ENCODE assay signal across 8 cellular contexts in genomic region chr4:61200195-61200990, GRCh38. TPM values are rescaled to one million over a fixed set of nuclear protein-coding genes. Genes with fewer than 3 reads are reported as not detected.
DNase-seq lines count a peak whose midpoint lies in the region; ATAC-seq and TF ChIP-seq lines count a peak whose summit lies in the region.

Gene ADGRL3, plus strand, starts transcription at chr4:61200326.

- H3K9me3 Mint-ChIP-seq in stimulated activated memory B cell treated with anti-CD40 and anti-IgM and Interleukin-4, amounts not matched to agents 10 μg/mL and 1 μg/mL and 100 μg/mL, for 72 hours: no peaks in the 10 kb centered on the region

- peak within 1 kb of the TSS; percentile 28 for H3K27ac ChIP-seq in vagina

- H3K4me1 ChIP-seq in mucosa of descending colon (ENCODE audit: low read depth) (no peaks in the 10 kb centered on the region), vagina (peaks cover 25% of the 10 kb centered on the region)

- H3K4me3 ChIP-seq in epithelial cell of esophagus (ENCODE audit: low read length) (peak within 1 kb of the TSS; percentile 61), mucosa of descending colon (peak within 1 kb of the TSS; percentile 21), vagina (peak within 1 kb of the TSS; percentile 52 to 63)

- peaks cover 52% of the 10 kb centered on the region for H3K27me3 Mint-ChIP-seq in stimulated activated memory B cell treated with anti-CD40 and anti-IgM and Interleukin-4, amounts not matched to agents 10 μg/mL and 1 μg/mL and 100 μg/mL, for 72 hours

- H3K27me3 ChIP-seq in vagina: no peaks in the 10 kb centered on the region

- H3K4me3 Mint-ChIP-seq in stimulated activated memory B cell treated with anti-CD40 and anti-IgM and Interleukin-4, amounts not matched to agents 10 μg/mL and 1 μg/mL and 100 μg/mL, for 72 hours: no peak within 1 kb of the TSS

- ATAC-seq in mucosa of descending colon (peak; percentile 43), GM19395 (IDR thresholded peaks at IDR 0.05; ENCODE audit: unreplicated experiment) (no peak), HG02840 (IDR thresholded peaks at IDR 0.05; ENCODE audit: low FRiP score, unreplicated experiment) (no peak)
- ATAC-seq in stimulated activated memory B cell treated with anti-CD40 and anti-IgM and Interleukin-4, amounts not matched to agents 10 μg/mL and 1 μg/mL and 100 μg/mL, for 72 hours: no peak

- H3K27ac Mint-ChIP-seq in stimulated activated memory B cell treated with anti-CD40 and anti-IgM and Interleukin-4, amounts not matched to agents 10 μg/mL and 1 μg/mL and 100 μg/mL, for 72 hours: no peak within 1 kb of the TSS

- intact Hi-C loops in mucosa of descending colon (cut with DNase I, micrococcal nuclease): no loop called here
- intact Hi-C loops in vagina (cut with DNase I): no loop called here

- H3K36me3 Mint-ChIP-seq in stimulated activated memory B cell treated with anti-CD40 and anti-IgM and Interleukin-4, amounts not matched to agents 10 μg/mL and 1 μg/mL and 100 μg/mL, for 72 hours: no peaks in the 10 kb centered on the region

- no peaks in the 10 kb centered on the region for H3K4me1 Mint-ChIP-seq in stimulated activated memory B cell treated with anti-CD40 and anti-IgM and Interleukin-4, amounts not matched to agents 10 μg/mL and 1 μg/mL and 100 μg/mL, for 72 hours

- no peak for TF ChIP-seq CTCF in GM20000 (IDR thresholded peaks at IDR 0.05; ENCODE audit: extremely low read depth, missing control alignments)
- no peak for TF ChIP-seq CTCF in epithelial cell of esophagus (IDR thresholded peaks at IDR 0.05; ENCODE audit: insufficient read depth, low read depth, low read length, missing control alignments)
- no peak for TF ChIP-seq CTCF in mucosa of descending colon (IDR thresholded peaks at IDR 0.05)
- TF ChIP-seq CTCF in vagina (IDR thresholded peaks at IDR 0.05): no peak

- no peaks in the 10 kb centered on the region for H3K36me3 ChIP-seq in mucosa of descending colon (ENCODE audit: low read depth)
- no peaks in the 10 kb centered on the region for H3K36me3 ChIP-seq in vagina

- DNase-seq in GM20000 (ENCODE audit: low spot score) (peak; percentile 12), NCI-H526 (lab: John Stamatoyannopoulos, UW) (peak; percentile 18 to 86), epithelial cell of esophagus (ENCODE audit: low read depth) (peak; percentile 42), mucosa of descending colon (peak in 2 of 3 donors; percentile 3 to 27), vagina (ENCODE audit: extremely low spot score in 2 of 2) (no peak)

- H3K9me3 ChIP-seq in mucosa of descending colon (no peaks in the 10 kb centered on the region), vagina (no peaks in the 10 kb centered on the region)

- no peak for TF ChIP-seq POLR2A in vagina (IDR thresholded peaks at IDR 0.05)

RNA-seq across cellular contexts. Expression of gene ADGRL3, which starts in this region (rescaled TPM):
- total RNA-seq in mucosa of descending colon (10 to 100 TPM in 1 of 3 donors, 1 to 10 TPM in 2; 4.3 to 10.8 (median 4.3) TPM), vagina (16.9 TPM)

Comparison
In these comparisons a context has a peak if more than half of its experiments do, and no peak if none do; other contexts are left out.
1. DNase-seq: peak in GM20000 (single experiment), NCI-H526 (2 of 2), epithelial cell of esophagus (single experiment) and mucosa of descending colon (2 of 3); none in vagina (0 of 2).
2. Peak in every context shown above with its lines, with median percentiles within 50 percentile points of each other: H3K4me3 ChIP-seq.